Comparison of ENCODE assay signal across 18 cellular contexts in the genomic region with DNA sequence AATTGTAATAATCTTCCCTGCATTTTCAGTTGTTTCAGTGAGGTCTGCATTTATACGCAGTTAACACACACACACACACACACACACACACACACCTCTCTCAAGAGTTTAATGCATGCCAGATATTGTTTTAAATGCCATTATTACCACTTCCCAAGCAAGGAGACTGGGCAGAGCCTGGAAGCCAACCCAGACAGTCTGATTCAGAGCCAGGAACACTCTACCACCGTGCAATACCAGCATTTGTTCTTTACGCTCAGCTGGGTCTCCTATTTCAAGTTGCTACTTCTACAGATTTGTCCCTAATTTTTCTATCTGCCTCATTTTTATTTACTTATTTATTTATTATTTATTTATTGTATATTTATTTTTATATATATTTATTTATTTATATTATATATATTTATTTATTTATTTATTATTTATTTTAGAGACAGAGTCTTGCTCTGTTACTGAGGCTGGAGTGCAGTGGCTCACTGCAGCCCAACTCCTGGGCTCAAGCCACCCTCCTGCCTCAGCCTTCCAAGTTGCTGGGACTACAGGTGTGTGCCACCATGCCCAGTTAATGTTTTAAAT.
"Had no signal": no experiment of that assay in that cellular context is flagged by ENCODE, and none has a peak within 500 bp of the region (broad histone marks: within the 10 kb centered on the region; RNA-seq: fewer than 3 reads in every experiment).

No MANE protein-coding gene starts in this region.

- DNase-seq: effector memory CD8-positive, alpha-beta T cell; gastrocnemius medialis; islet precursor cell; mammary epithelial cell; naive thymus-derived CD4-positive, alpha-beta T cell; nephron progenitor cell; posterior cingulate gyrus; stimulated activated CD4-positive, alpha-beta T cell treated with anti-CD3 and anti-CD28 coated beads, Interleukin-2, amount 100 ng/mL, for 24 hours; stimulated activated CD4-positive, alpha-beta T cell treated with anti-CD3 and anti-CD28 coated beads, Interleukin-4, amount 100 ng/mL, for 4 hours; stimulated activated naive B cell treated with anti-CD40 and anti-IgM and Interleukin-4, amounts not matched to agents 10 μg/mL and 1 μg/mL and 100 μg/mL, for 72 hours; stomach; substantia nigra; trophoblast cell had no signal

- H3K4me1 ChIP-seq: esophagus muscularis mucosa, gastrocnemius medialis had no signal

- H3K9me3 ChIP-seq: esophagus muscularis mucosa, gastrocnemius medialis, neutrophil, stomach, thoracic aorta had no signal

- H3K27me3 ChIP-seq: gastrocnemius medialis, neutrophil, stomach had no signal

- H3K27ac ChIP-seq: epithelial cell of prostate, esophagus muscularis mucosa, gastrocnemius medialis, neutrophil, stomach, thoracic aorta had no signal

- H3K27ac Mint-ChIP-seq: dendritic cell treated with granulocyte-macrophage colony-stimulating factor and Interleukin-4, amounts not matched to agents 40 ng/mL and 50 ng/mL, for 4 days; effector memory CD8-positive, alpha-beta T cell; naive thymus-derived CD4-positive, alpha-beta T cell; nephron progenitor cell; stimulated activated naive B cell treated with anti-CD40 and anti-IgM and Interleukin-4, amounts not matched to agents 10 μg/mL and 1 μg/mL and 100 μg/mL, for 72 hours had no signal

- H3K9me3 Mint-ChIP-seq: dendritic cell treated with granulocyte-macrophage colony-stimulating factor and Interleukin-4, amounts not matched to agents 40 ng/mL and 50 ng/mL, for 4 days; effector memory CD8-positive, alpha-beta T cell; nephron progenitor cell; stimulated activated naive B cell treated with anti-CD40 and anti-IgM and Interleukin-4, amounts not matched to agents 10 μg/mL and 1 μg/mL and 100 μg/mL, for 72 hours had no signal

- H3K4me3 Mint-ChIP-seq: dendritic cell treated with granulocyte-macrophage colony-stimulating factor and Interleukin-4, amounts not matched to agents 40 ng/mL and 50 ng/mL, for 4 days; effector memory CD8-positive, alpha-beta T cell; naive thymus-derived CD4-positive, alpha-beta T cell; nephron progenitor cell; stimulated activated naive B cell treated with anti-CD40 and anti-IgM and Interleukin-4, amounts not matched to agents 10 μg/mL and 1 μg/mL and 100 μg/mL, for 72 hours had no signal

- H3K4me3 ChIP-seq: esophagus muscularis mucosa, gastrocnemius medialis, stomach, thoracic aorta had no signal

- H3K27me3 Mint-ChIP-seq: dendritic cell treated with granulocyte-macrophage colony-stimulating factor and Interleukin-4, amounts not matched to agents 40 ng/mL and 50 ng/mL, for 4 days; stimulated activated naive B cell treated with anti-CD40 and anti-IgM and Interleukin-4, amounts not matched to agents 10 μg/mL and 1 μg/mL and 100 μg/mL, for 72 hours had no signal

- H3K36me3 Mint-ChIP-seq: naive thymus-derived CD4-positive, alpha-beta T cell; stimulated activated naive B cell treated with anti-CD40 and anti-IgM and Interleukin-4, amounts not matched to agents 10 μg/mL and 1 μg/mL and 100 μg/mL, for 72 hours had no signal

- H3K4me1 Mint-ChIP-seq: naive thymus-derived CD4-positive, alpha-beta T cell; nephron progenitor cell; stimulated activated naive B cell treated with anti-CD40 and anti-IgM and Interleukin-4, amounts not matched to agents 10 μg/mL and 1 μg/mL and 100 μg/mL, for 72 hours had no signal

- H3K36me3 ChIP-seq: esophagus muscularis mucosa, gastrocnemius medialis, neutrophil, stomach, thoracic aorta had no signal
